ENCODE assay signal across 20 cellular contexts in the genomic region with DNA sequence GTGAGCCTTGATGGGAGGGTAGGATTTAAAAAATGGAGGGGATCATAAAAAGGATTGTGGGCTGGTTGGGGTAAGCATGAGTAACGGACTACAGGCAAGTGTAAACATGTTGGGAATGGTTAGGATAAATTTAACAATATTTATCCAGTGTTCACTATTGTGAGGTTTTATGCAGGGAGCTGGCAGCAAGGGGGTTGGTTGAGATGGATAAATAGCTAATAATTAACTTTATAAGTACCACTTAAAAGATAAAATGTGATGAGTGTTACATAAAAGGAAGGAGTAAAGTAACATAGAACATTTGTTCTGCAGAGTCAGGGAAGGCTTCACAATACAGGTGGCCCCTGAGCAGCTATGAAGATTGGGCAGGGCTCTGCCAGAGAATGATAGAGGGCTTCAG.
DNase-seq lines count a peak whose midpoint lies in the region; ATAC-seq and TF ChIP-seq lines count a peak whose summit lies in the region.
"Had no signal": no experiment of that assay in that cellular context is flagged by ENCODE, and none has a peak within 500 bp of the region (broad histone marks: within the 10 kb centered on the region; RNA-seq: fewer than 3 reads in every experiment).

No MANE protein-coding gene starts in this region.

- H3K4me3 ChIP-seq in body of pancreas: no peak overlapping the region
- no peak overlapping the region for H3K4me3 ChIP-seq in prostate gland
- H3K4me3 ChIP-seq: BLaER1, K562, suprapubic skin had no signal

- H3K36me3 ChIP-seq in body of pancreas (replicated peaks in 1 of 2; ENCODE audit: insufficient read depth in 1 of 2, low read depth in 2 of 2) (no peaks in the 10 kb centered on the region), prostate gland (no peaks in the 10 kb centered on the region)
- H3K36me3 ChIP-seq: BLaER1, suprapubic skin had no signal

- WGBS in body of pancreas, 2 donors: 10 to 11% methylated on average over 1 of the region's 1 CpG
- 42% methylated on average over 1 of the region's 1 CpG for WGBS in prostate gland

- H3K27ac ChIP-seq in body of pancreas (no peak overlapping the region), prostate gland (no peak overlapping the region)
- H3K27ac ChIP-seq: BLaER1, suprapubic skin had no signal

- H3K4me1 ChIP-seq in body of pancreas: peaks cover 11% of the 10 kb centered on the region
- no peaks in the 10 kb centered on the region for H3K4me1 ChIP-seq in prostate gland (replicated peaks)
- H3K4me1 ChIP-seq: BLaER1, Caco-2 had no signal

- no peaks in the 10 kb centered on the region for H3K27me3 ChIP-seq in body of pancreas
- H3K27me3 ChIP-seq in prostate gland (replicated peaks; ENCODE audit: insufficient read depth): no peaks in the 10 kb centered on the region
- H3K27me3 ChIP-seq: BLaER1, suprapubic skin had no signal

- intact Hi-C loops in left colon (cut with DNase I, micrococcal nuclease): no loop called here
- intact Hi-C loops in body of pancreas (cut with DNase I): no loop called here
- intact Hi-C loops in prostate gland (cut with DNase I): no loop called here

- no peak for TF ChIP-seq POLR2A in body of pancreas (IDR thresholded peaks at IDR 0.05)
- TF ChIP-seq POLR2A in prostate gland (IDR thresholded peaks at IDR 0.05): no peak

- TF ChIP-seq CTCF in body of pancreas (IDR thresholded peaks at IDR 0.05) (no peak), prostate gland (IDR thresholded peaks at IDR 0.05) (no peak)

- ATAC-seq in left colon (peak; percentile 89), HG02973 (IDR thresholded peaks at IDR 0.05; ENCODE audit: unreplicated experiment) (no peak), body of pancreas (no peak)
- ATAC-seq in stimulated activated naive CD8-positive, alpha-beta T cell treated with anti-CD3 and anti-CD28 coated beads, Interleukin-15, Interleukin-2, amounts not matched to agents 100 U/mL and 50 U/mL, for 24 hours: no peak
- ATAC-seq: HCT116; K562; left cardiac atrium; naive thymus-derived CD4-positive, alpha-beta T cell had no signal

- H3K9me3 ChIP-seq in body of pancreas (no peaks in the 10 kb centered on the region), prostate gland (no peaks in the 10 kb centered on the region)
- H3K9me3 ChIP-seq: BLaER1, Caco-2, suprapubic skin had no signal

- DNase-seq in Caki2 (ENCODE audit: low read depth): peak; percentile 18
- DNase-seq in NCI-H1105 treated with DMSO at 0.1 percent for 48 hours (lab: John Stamatoyannopoulos, UW): peak; percentile 98
- DNase-seq in SW480 (ENCODE audit: low spot score): peak; percentile 88
- DNase-seq in left colon: peak in 1 of 2 donors; percentile 15
- DNase-seq in body of pancreas: no peak
- DNase-seq in prostate gland (ENCODE audit: low spot score): no peak
- no peak for DNase-seq in stimulated activated naive CD8-positive, alpha-beta T cell treated with anti-CD3 and anti-CD28 coated beads, Interleukin-15, Interleukin-2, amounts not matched to agents 100 U/mL and 50 U/mL, for 24 hours
- DNase-seq: activated B cell treated with CpG ODN at 0.5 μM for 24 hours; activated naive CD4-positive, alpha-beta T cell treated with anti-CD3 and anti-CD28 coated beads, Interleukin-2, amount 50 U/mL, for 16 hours; Caco-2; left cardiac atrium; naive thymus-derived CD4-positive, alpha-beta T cell; NCI-H1694; NCI-H526; nucleus accumbens had no signal

- in situ Hi-C loops in Caki2 (cut with HindIII; ENCODE audit: low pct_unique_long_range_greater_than_20kb, low sequenced_read_pairs): no loop called here

Comparison
In these comparisons a context has a peak if more than half of its experiments do, and no peak if none do; other contexts are left out.
1. DNase-seq: peak in Caki2 (single experiment), NCI-H1105 treated with DMSO at 0.1 percent for 48 hours (single experiment) and SW480 (single experiment); none in body of pancreas (0 of 4), prostate gland (single experiment) and stimulated activated naive CD8-positive, alpha-beta T cell treated with anti-CD3 and anti-CD28 coated beads, Interleukin-15, Interleukin-2, amounts not matched to agents 100 U/mL and 50 U/mL, for 24 hours (single experiment).